Comparison of ENCODE assay signal across 8 cellular contexts in genomic region chr7:72879079-72879736, GRCh38. TPM values are rescaled to one million over a fixed set of nuclear protein-coding genes. Genes with fewer than 3 reads are reported as not detected.
DNase-seq lines count a peak whose midpoint lies in the region; ATAC-seq, FAIRE-seq and TF ChIP-seq lines count a peak whose summit lies in the region.
"Not testable (repeated sequence)": the region's sequence is repeated elsewhere in the genome, so short reads cannot be mapped to it uniquely, and the experiment has no call there.

No MANE protein-coding gene starts in this region.

- not testable (repeated sequence) for H3K9me1 ChIP-seq in endothelial cell of umbilical vein (replicated peaks; ENCODE audit: control insufficient read depth, extremely low read depth, insufficient read depth, low read length)

- peak overlapping the region; percentile 96 for H3K4me3 ChIP-seq in OCI-LY1 (ENCODE audit: low read depth, low read length, poor library complexity, severe bottlenecking)
- peak overlapping the region; percentile 50 to 80 (median 70) for H3K4me3 ChIP-seq in endothelial cell of umbilical vein (replicated peaks in 1 of 3; ENCODE audit: insufficient read depth in 1 of 3, low read depth in 1 of 3, low read length in 3 of 3)

- H3K27ac Mint-ChIP-seq in mesothelial cell of epicardium: peak overlapping the region; percentile 94

- H3K9me2 ChIP-seq in OCI-LY1 (ENCODE audit: low read depth, low read length): not testable (repeated sequence)

- not testable (repeated sequence) for H3K27me3 Mint-ChIP-seq in mesothelial cell of epicardium (ENCODE audit: low read depth)

- not testable (repeated sequence) for H2AFZ ChIP-seq in OCI-LY1 (ENCODE audit: low read length)
- peak overlapping the region; percentile 96 for H2AFZ ChIP-seq in endothelial cell of umbilical vein (ENCODE audit: low read depth, low read length)

- not testable (repeated sequence) for H3K27ac ChIP-seq in OCI-LY1 (ENCODE audit: low read depth, low read length, poor library complexity, severe bottlenecking)
- peak overlapping the region; percentile 57 for H3K27ac ChIP-seq in endothelial cell of umbilical vein (ENCODE audit: insufficient read depth, low read depth, low read length)

- H3F3A ChIP-seq in OCI-LY1 (ENCODE audit: insufficient read depth, low read length): not testable (repeated sequence)

- dilution Hi-C loops in endothelial cell of umbilical vein (cut with MboI; ENCODE audit: extremely low pct_ligation_motif_present, low sequenced_read_pairs): not testable (repeated sequence)

- peak overlapping the region; percentile 96 for H3K9ac ChIP-seq in OCI-LY1 (ENCODE audit: low read length)
- H3K9ac ChIP-seq in endothelial cell of umbilical vein (replicated peaks; ENCODE audit: extremely low read depth, insufficient read depth, low read length): not testable (repeated sequence)

- H4K20me1 ChIP-seq in OCI-LY1 (ENCODE audit: insufficient read depth, low read length); endothelial cell of umbilical vein (replicated peaks; ENCODE audit: control insufficient read depth, extremely low read depth, insufficient read depth, low read length): not testable (repeated sequence)

- peak; percentile 99 for ATAC-seq in GM21447 (IDR thresholded peaks at IDR 0.05; ENCODE audit: unreplicated experiment)

- H3K9me3 ChIP-seq in OCI-LY1 (ENCODE audit: low read length); endothelial cell of umbilical vein (replicated peaks; ENCODE audit: control insufficient read depth, insufficient read depth, low read length): not testable (repeated sequence)

- not testable (repeated sequence) for H3K36me3 Mint-ChIP-seq in mesothelial cell of epicardium

- not testable (repeated sequence) for TF ChIP-seq POLR2A in endothelial cell of umbilical vein (IDR thresholded peaks at IDR 0.05; ENCODE audit: low read depth, low read length)

- peak overlapping the region; percentile 93 for H3K4me3 Mint-ChIP-seq in mesothelial cell of epicardium

- not testable (repeated sequence) for FAIRE-seq in D721Med (lab: Jason Lieb, UNC)
- peak; percentile 54 for FAIRE-seq in endothelial cell of umbilical vein (lab: Jason Lieb, UNC)

- not testable (repeated sequence) for H3K4me1 Mint-ChIP-seq in mesothelial cell of epicardium

- peaks cover 21% of the 10 kb centered on the region for H3K36me3 ChIP-seq in OCI-LY1 (ENCODE audit: insufficient read depth, low read length)
- H3K36me3 ChIP-seq in endothelial cell of umbilical vein (ENCODE audit: control insufficient read depth in 2 of 2, extremely low read depth in 1 of 2, insufficient read depth in 2 of 2, low read length in 2 of 2): not testable (repeated sequence)

- POLR2A ChIA-PET in endothelial cell of umbilical vein (lab: Charles Lee): not testable (repeated sequence)

- H3K4me1 ChIP-seq in OCI-LY1 (ENCODE audit: insufficient read depth, low read length, severe bottlenecking); endothelial cell of umbilical vein (ENCODE audit: control insufficient read depth, extremely low read depth, insufficient read depth, low read length): not testable (repeated sequence)

- H3K4me2 ChIP-seq in OCI-LY1 (ENCODE audit: low read length): peak overlapping the region; percentile 92
- peak overlapping the region; percentile 78 for H3K4me2 ChIP-seq in endothelial cell of umbilical vein (ENCODE audit: insufficient read depth, low read length)

- TF ChIP-seq CTCF in D721Med (IDR thresholded peaks at IDR 0.05; ENCODE audit: insufficient read depth, missing control alignments); OCI-LY1 (IDR thresholded peaks at IDR 0.05; ENCODE audit: low read length); endothelial cell of umbilical vein (IDR thresholded peaks at IDR 0.05; ENCODE audit: extremely low read depth in 1 of 2, insufficient read depth in 1 of 2, low read depth in 1 of 2, low read length in 2 of 2); mesothelial cell of epicardium (IDR thresholded peaks at IDR 0.05; ENCODE audit: unreplicated experiment): not testable (repeated sequence)

- CTCF ChIA-PET in endothelial cell of umbilical vein (lab: Charles Lee): not testable (repeated sequence)

- BruUV-seq in endothelial cell of umbilical vein (replicated peaks; lab: Mats Ljungman, UMichigan): not testable (repeated sequence)

- H3K79me2 ChIP-seq in OCI-LY1 (ENCODE audit: insufficient read depth, low read length): not testable (repeated sequence)
- peaks cover 18% of the 10 kb centered on the region for H3K79me2 ChIP-seq in endothelial cell of umbilical vein (ENCODE audit: control insufficient read depth, insufficient read depth, low read length)

- H3K9me3 Mint-ChIP-seq in mesothelial cell of epicardium: not testable (repeated sequence)

- intact Hi-C loops in endothelial cell of umbilical vein (cut with micrococcal nuclease): not testable (repeated sequence)

- peak; percentile 20 for DNase-seq in D721Med (ENCODE audit: insufficient read length, low spot score)
- DNase-seq in HUDEP-2 (lab: John Stamatoyannopoulos, UW; ENCODE audit: unreplicated experiment in 76 of 76): peak in 75 of 76 experiments; percentile 7 to 92 (median 82)
- DNase-seq in activated CD8-positive, alpha-beta memory T cell treated with anti-CD3 and anti-CD28 coated beads, Interleukin-2, amount 50 U/mL, for 48 hours: peak; percentile 83
- peak; percentile 64 for DNase-seq in endothelial cell of umbilical vein (ENCODE audit: low read depth, low spot score)
- DNase-seq in mesothelial cell of epicardium (ENCODE audit: low spot score in 2 of 2, unreplicated experiment in 2 of 2): peak; percentile 41 to 69
- DNase-seq in stimulated activated CD8-positive, alpha-beta memory T cell treated with anti-CD3 and anti-CD28 coated beads, Interleukin-15, amount 100 ng/mL, for 1 hour (ENCODE audit: low read depth): peak; percentile 31

- not testable (repeated sequence) for H3K27me3 ChIP-seq in OCI-LY1 (ENCODE audit: insufficient read depth, low read length); endothelial cell of umbilical vein (ENCODE audit: control insufficient read depth in 2 of 2, insufficient read depth in 2 of 2, low read length in 2 of 2)

TF ChIP-seq in endothelial cell of umbilical vein, 7 proteins besides CTCF, POLR2A, EP300 and RAD21:
- TF ChIP-seq POLR2AphosphoS5 (IDR thresholded peaks at IDR 0.05; ENCODE audit: insufficient read depth, low read depth, low read length): peak; percentile 63
- TF ChIP-seq MAX (IDR thresholded peaks at IDR 0.05; ENCODE audit: insufficient read depth, insufficient read length): peak; percentile 45
TF ChIP-seq in endothelial cell of umbilical vein: peak in this region for 2; not testable (repeated sequence) for 5.

RNA-seq across cellular contexts. Expression of gene POM121, which starts 45.7 kb away (rescaled TPM):
- total RNA-seq in endothelial cell of umbilical vein: 46.8 and 47.8 TPM in 2 replicates
- 9.3 and 12.3 TPM in 2 replicates for polyA plus RNA-seq in endothelial cell of umbilical vein
- 13.7 and 14.7 TPM in 2 replicates for polyA plus RNA-seq in endothelial cell of umbilical vein (2011; cell fraction: cytosol; rRNA removed)
- 21.2 and 22.3 TPM in 2 replicates for polyA plus RNA-seq in endothelial cell of umbilical vein (2011; cell fraction: nucleus; rRNA removed)
- polyA plus RNA-seq in endothelial cell of umbilical vein (2012): 23.7 and 25.9 TPM in 2 replicates
- polyA minus RNA-seq in endothelial cell of umbilical vein: 14.0 and 17.1 TPM in 2 replicates
- 15.4 TPM for polyA minus RNA-seq in endothelial cell of umbilical vein (2011; cell fraction: cytosol; rRNA and poly(A)+ RNA removed)
- polyA minus RNA-seq in endothelial cell of umbilical vein (2011; cell fraction: nucleus; rRNA and poly(A)+ RNA removed): 14.7 and 14.9 TPM in 2 replicates
- total RNA-seq in mesothelial cell of epicardium: 66.8 to 68.5 TPM (median 66.8 TPM) in 3 replicates

RNA-seq across cellular contexts. Expression of gene TYW1B, which starts 51.2 kb away (rescaled TPM):
- total RNA-seq in endothelial cell of umbilical vein (2.7 and 5.0 TPM in 2 replicates), mesothelial cell of epicardium (3.6 to 5.3 TPM (median 5.1 TPM) in 3 replicates)
- polyA plus RNA-seq in endothelial cell of umbilical vein: 0.57 and 0.69 TPM in 2 replicates
- polyA plus RNA-seq in endothelial cell of umbilical vein (2011; cell fraction: cytosol; rRNA removed): 0.95 and 1.1 TPM in 2 replicates
- polyA plus RNA-seq in endothelial cell of umbilical vein (2011; cell fraction: nucleus; rRNA removed): 3.9 and 4.2 TPM in 2 replicates
- 0.31 and 0.39 TPM in 2 replicates for polyA plus RNA-seq in endothelial cell of umbilical vein (2012)
- 4.3 and 4.4 TPM in 2 replicates for polyA minus RNA-seq in endothelial cell of umbilical vein
- polyA minus RNA-seq in endothelial cell of umbilical vein (2011; cell fraction: cytosol; rRNA and poly(A)+ RNA removed): 2.2 TPM
- polyA minus RNA-seq in endothelial cell of umbilical vein (2011; cell fraction: nucleus; rRNA and poly(A)+ RNA removed): 6.4 and 8.4 TPM in 2 replicates

Comparison
In these comparisons a context has a peak if more than half of its experiments do, and no peak if none do; other contexts are left out.
1. DNase-seq: peak in every context shown above with its lines; median percentile 83 in activated CD8-positive, alpha-beta memory T cell treated with anti-CD3 and anti-CD28 coated beads, Interleukin-2, amount 50 U/mL, for 48 hours; 82 in HUDEP-2; 64 in endothelial cell of umbilical vein; 55 in mesothelial cell of epicardium; 31 in stimulated activated CD8-positive, alpha-beta memory T cell treated with anti-CD3 and anti-CD28 coated beads, Interleukin-15, amount 100 ng/mL, for 1 hour; 20 in D721Med.